In the genomic region with DNA sequence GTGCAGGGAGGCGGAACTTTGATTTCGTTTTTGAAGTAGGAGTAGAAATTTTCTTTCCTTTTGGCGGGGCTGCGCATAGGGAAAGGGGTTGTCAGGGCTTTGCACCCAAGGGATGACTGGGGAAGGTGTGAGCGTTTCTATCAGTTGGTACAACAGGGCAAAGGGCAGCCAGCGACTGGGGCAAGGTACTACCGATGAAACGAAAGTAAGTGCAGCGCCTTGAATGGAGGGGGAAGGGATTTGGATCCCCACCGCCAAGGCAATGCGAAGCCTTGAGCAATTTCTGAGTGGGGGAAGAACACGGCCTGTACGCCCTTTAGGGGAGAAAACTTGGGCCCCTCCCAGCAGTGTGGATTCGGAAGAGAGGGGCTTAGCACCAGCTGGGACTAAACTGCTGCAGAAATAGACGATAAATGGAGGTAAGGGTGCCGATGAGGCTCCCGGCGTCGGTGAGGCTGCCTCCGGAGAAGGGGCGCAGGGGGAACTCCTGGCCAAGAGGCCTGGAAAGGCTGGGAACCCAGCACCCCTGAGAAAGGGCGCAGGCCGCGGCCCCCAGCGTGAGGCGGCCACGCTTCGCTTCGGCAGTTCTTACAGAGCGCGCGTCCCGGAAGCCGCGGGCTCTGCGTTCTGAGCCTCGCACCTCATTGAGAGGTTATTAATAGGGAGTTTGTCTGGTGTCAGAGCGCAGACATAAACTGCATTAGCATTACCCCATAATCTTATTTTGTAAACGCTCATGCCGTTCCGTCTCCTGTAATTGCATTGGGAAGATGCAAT, we compare ENCODE assay signal across 8 cellular contexts. TPM values are rescaled to one million over a fixed set of nuclear protein-coding genes. Genes with fewer than 3 reads are reported as not detected.
DNase-seq lines count a peak whose midpoint lies in the region; ATAC-seq and TF ChIP-seq lines count a peak whose summit lies in the region.

No MANE protein-coding gene starts in this region.

- intact Hi-C loops in activated CD4-positive, alpha-beta T cell treated with anti-CD3 and anti-CD28 coated beads, Interleukin-2, amount 10 ng/mL, durations not matched to agents 24 days and 14 days (cut with micrococcal nuclease) = no loop called here

- no peaks in the 10 kb centered on the region for H3K9me3 Mint-ChIP-seq in activated CD4-positive, alpha-beta T cell treated with anti-CD3 and anti-CD28 coated beads, Interleukin-2, amount 10 ng/mL, durations not matched to agents 24 days and 14 days

- peak overlapping the region; percentile 78 for H3K27ac Mint-ChIP-seq in activated CD4-positive, alpha-beta T cell treated with anti-CD3 and anti-CD28 coated beads, Interleukin-2, amount 10 ng/mL, durations not matched to agents 24 days and 14 days

- H3K27me3 Mint-ChIP-seq in activated CD4-positive, alpha-beta T cell treated with anti-CD3 and anti-CD28 coated beads, Interleukin-2, amount 10 ng/mL, durations not matched to agents 24 days and 14 days = peaks cover 71% of the 10 kb centered on the region

- peaks cover 3% of the 10 kb centered on the region for H3K36me3 Mint-ChIP-seq in activated CD4-positive, alpha-beta T cell treated with anti-CD3 and anti-CD28 coated beads, Interleukin-2, amount 10 ng/mL, durations not matched to agents 24 days and 14 days (ENCODE audit: low read depth)

- H3K4me1 Mint-ChIP-seq in activated CD4-positive, alpha-beta T cell treated with anti-CD3 and anti-CD28 coated beads, Interleukin-2, amount 10 ng/mL, durations not matched to agents 24 days and 14 days = peaks cover 18% of the 10 kb centered on the region

- peak; percentile 82 for DNase-seq in activated CD4-positive, alpha-beta T cell treated with anti-CD3 and anti-CD28 coated beads, Interleukin-2, amount 10 ng/mL, durations not matched to agents 24 days and 14 days
- DNase-seq in fibroblast of the aortic adventitia (ENCODE audit: low read depth) = no peak
- no peak for DNase-seq in retinal pigment epithelial cell (ENCODE audit: low read depth)
- DNase-seq in GOT3 (lab: John Stamatoyannopoulos, UW) = no peak
- DNase-seq in amygdala (lab: John Stamatoyannopoulos, UW) = no peak
- no peak for DNase-seq in NK-92 (lab: John Stamatoyannopoulos, UW; ENCODE audit: unreplicated experiment)
- DNase-seq in NCI-H748 treated with DMSO at 0.1 percent for 48 hours (lab: John Stamatoyannopoulos, UW) = no peak

- H3K4me3 ChIP-seq in fibroblast of the aortic adventitia (ENCODE audit: low read depth, low read length) (peak overlapping the region; percentile 58), retinal pigment epithelial cell (ENCODE audit: low read length) (peak overlapping the region; percentile 23)

- TF ChIP-seq CTCF in fibroblast of the aortic adventitia (IDR thresholded peaks at IDR 0.05; ENCODE audit: insufficient read depth, low read length) (no peak), retinal pigment epithelial cell (conservative IDR thresholded peaks at IDR 0.05; ENCODE audit: low read depth, low read length) (no peak)

- peak; percentile 48 for ATAC-seq in GM21786 (IDR thresholded peaks at IDR 0.05; ENCODE audit: unreplicated experiment)

- peak overlapping the region; percentile 85 for H3K4me3 Mint-ChIP-seq in activated CD4-positive, alpha-beta T cell treated with anti-CD3 and anti-CD28 coated beads, Interleukin-2, amount 10 ng/mL, durations not matched to agents 24 days and 14 days

RNA-seq across cellular contexts. Expression of gene TLX1, which starts 10.0 kb away (rescaled TPM):
- not detected in 2 replicates for total RNA-seq in activated CD4-positive, alpha-beta T cell treated with anti-CD3 and anti-CD28 coated beads, Interleukin-2, amount 10 ng/mL, durations not matched to agents 24 days and 14 days
- 0.16 TPM in 1 of 2 replicates, not detected in the other for total RNA-seq in fibroblast of the aortic adventitia (ENCODE audit: low replicate concordance)

RNA-seq across cellular contexts. Expression of gene KAZALD1, which starts 59.3 kb away (rescaled TPM):
- total RNA-seq in activated CD4-positive, alpha-beta T cell treated with anti-CD3 and anti-CD28 coated beads, Interleukin-2, amount 10 ng/mL, durations not matched to agents 24 days and 14 days = 0.78 and 0.79 TPM in 2 replicates
- total RNA-seq in fibroblast of the aortic adventitia (ENCODE audit: low replicate concordance) = 62.4 and 71.5 TPM in 2 replicates

Comparison
In these comparisons a context has a peak if more than half of its experiments do, and no peak if none do; other contexts are left out.
1. RNA of gene KAZALD1, which starts 59.3 kb away (total RNA-seq): 62.4 to 71.5 TPM in fibroblast of the aortic adventitia; 0.78 to 0.79 TPM in activated CD4-positive, alpha-beta T cell treated with anti-CD3 and anti-CD28 coated beads, Interleukin-2, amount 10 ng/mL, durations not matched to agents 24 days and 14 days; every median in the first group is over 10 times any median in the second.